ENCODE assay signal across 2 cellular contexts in genomic region chr9:135215571-135216161, GRCh38.
A peak's percentile ranks its signal among the peaks of the same experiment; 100 is the strongest.
TF ChIP-seq lines count a peak whose summit lies in the region.

No MANE protein-coding gene starts in this region.

TF ChIP-seq in HepG2, 621 proteins besides CTCF, POLR2A, EP300 and RAD21:
- TF ChIP-seq TBX2 (CRISPR knock-in tag; IDR thresholded peaks at IDR 0.05; ENCODE audit: borderline replicate concordance) (no peak), TFAP4 (IDR thresholded peaks at IDR 0.05; ENCODE audit: borderline replicate concordance, low read depth) (no peak), ZNF672 (CRISPR knock-in tag; IDR thresholded peaks at IDR 0.05) (no peak), PHB2 (IDR thresholded peaks at IDR 0.05; ENCODE audit: partially characterized antibody) (no peak), CREM (IDR thresholded peaks at IDR 0.05) (no peak), CREM (CRISPR knock-in tag; IDR thresholded peaks at IDR 0.05) (no peak), ZNF577 (CRISPR knock-in tag; IDR thresholded peaks at IDR 0.05; ENCODE audit: borderline replicate concordance, low read depth) (no peak), ZNF549 (CRISPR knock-in tag; IDR thresholded peaks at IDR 0.05) (no peak), ZSCAN21 (CRISPR knock-in tag; IDR thresholded peaks at IDR 0.05; ENCODE audit: borderline replicate concordance) (no peak)
TF ChIP-seq in HepG2: peak in this region for 0.

TF ChIP-seq in GM12878, 131 proteins besides CTCF, POLR2A, EP300 and RAD21:
- TF ChIP-seq RUNX3 (IDR thresholded peaks at IDR 0.05; ENCODE audit: low read length) = 0 out of 2 replicates have a peak, but pooled peaks have one; percentile 10
- TF ChIP-seq STAT1 (conservative IDR thresholded peaks at IDR 0.05) = no peak
- peak in 1 of 2 experiments; percentile 65; a peak in 1 of 4 replicates for TF ChIP-seq BHLHE40 (IDR thresholded peaks at IDR 0.05; ENCODE audit: borderline replicate concordance in 1 of 2, low read depth in 2 of 2, low read length in 1 of 2)
- no peak for TF ChIP-seq STAT3 (IDR thresholded peaks at IDR 0.05; ENCODE audit: low read depth, low read length)
- TF ChIP-seq ZBTB40 (IDR thresholded peaks at IDR 0.05; ENCODE audit: borderline replicate concordance) = no peak
- no peak for TF ChIP-seq EGR1 (IDR thresholded peaks at IDR 0.05; ENCODE audit: borderline replicate concordance in 1 of 2, low read depth in 2 of 2, low read length in 2 of 2)
- no peak for TF ChIP-seq SUPT20H (IDR thresholded peaks at IDR 0.05; ENCODE audit: borderline replicate concordance, control insufficient read depth, low read depth, low read length)
- TF ChIP-seq SP1 (IDR thresholded peaks at IDR 0.05; ENCODE audit: low read depth, low read length) = no peak
- TF ChIP-seq TCF3 (IDR thresholded peaks at IDR 0.05; ENCODE audit: borderline replicate concordance, insufficient read depth, low read depth, low read length) = 0 out of 2 replicates have a peak, but pooled peaks have one; percentile 57
- TF ChIP-seq NFXL1 (IDR thresholded peaks at IDR 0.05; ENCODE audit: borderline replicate concordance) = no peak
- TF ChIP-seq IRF3 (IDR thresholded peaks at IDR 0.05) = no peak
- TF ChIP-seq ETV6 (conservative IDR thresholded peaks at IDR 0.05 in 1 of 2, IDR thresholded peaks at IDR 0.05 in 1 of 2; ENCODE audit: borderline replicate concordance in 1 of 2, low read depth in 1 of 2) = no peak
- no peak for TF ChIP-seq FOXM1 (IDR thresholded peaks at IDR 0.05; ENCODE audit: low read depth, low read length)
- TF ChIP-seq ZNF687 (IDR thresholded peaks at IDR 0.05) = no peak
- TF ChIP-seq HDGF (IDR thresholded peaks at IDR 0.05) = no peak
- no peak for TF ChIP-seq CHD4 (IDR thresholded peaks at IDR 0.05)
TF ChIP-seq in GM12878: peak in this region for 3.
